ENCODE assay signal across 1 cellular context in genomic region chr5:78887384-78888118, GRCh38.
TF ChIP-seq lines count a peak whose summit lies in the region.

No MANE protein-coding gene starts in this region.

TF ChIP-seq in GM12878, 131 proteins besides CTCF, POLR2A, EP300 and RAD21 (continued from another document and continues in another):
- TF ChIP-seq E2F8 (IDR thresholded peaks at IDR 0.05; ENCODE audit: low read depth, partially characterized antibody) (no peak), FOXM1 (IDR thresholded peaks at IDR 0.05; ENCODE audit: low read depth, low read length) (peak; percentile 94), TCF7 (IDR thresholded peaks at IDR 0.05; ENCODE audit: borderline replicate concordance) (peak; percentile 58; the same call in 1 of the 2 replicates), TCF12 (IDR thresholded peaks at IDR 0.05; ENCODE audit: low read depth, low read length) (no peak), ZNF207 (IDR thresholded peaks at IDR 0.05; ENCODE audit: borderline replicate concordance) (no peak), SPI1 (IDR thresholded peaks at IDR 0.05; ENCODE audit: borderline replicate concordance, insufficient read depth, low read depth, low read length) (peak; percentile 96), MYB (IDR thresholded peaks at IDR 0.05; ENCODE audit: borderline replicate concordance, low read depth, low read length) (no peak), STAT1 (conservative IDR thresholded peaks at IDR 0.05) (no peak), ETV6 (conservative IDR thresholded peaks at IDR 0.05 in 1 of 2, IDR thresholded peaks at IDR 0.05 in 1 of 2; ENCODE audit: borderline replicate concordance in 1 of 2, low read depth in 1 of 2) (peak in 1 of 2 experiments; percentile 100; a peak in 2 of 4 replicates), SRF (IDR thresholded peaks at IDR 0.05; ENCODE audit: low read depth in 2 of 2, low read length in 2 of 2) (no peak), EZH2 (IDR thresholded peaks at IDR 0.05; ENCODE audit: borderline replicate concordance, control insufficient read depth, low read depth, low read length) (peak; percentile 23; the same call in 1 of the 2 replicates), CBX5 (IDR thresholded peaks at IDR 0.05; ENCODE audit: low read depth) (peak; percentile 84), USF2 (IDR thresholded peaks at IDR 0.05; ENCODE audit: borderline replicate concordance, low read depth, low read length) (no peak), FOXK2 (IDR thresholded peaks at IDR 0.05) (no peak), EED (IDR thresholded peaks at IDR 0.05; ENCODE audit: low read depth) (peak; percentile 99), CEBPZ (IDR thresholded peaks at IDR 0.05; ENCODE audit: low read depth, low read length) (no peak), SIN3A (IDR thresholded peaks at IDR 0.05; ENCODE audit: low read depth, low read length) (no peak), SP1 (IDR thresholded peaks at IDR 0.05; ENCODE audit: low read depth, low read length) (peak; percentile 46), RAD51 (IDR thresholded peaks at IDR 0.05) (no peak), DPF2 (IDR thresholded peaks at IDR 0.05) (peak; percentile 98), SREBF1 (IDR thresholded peaks at IDR 0.05; ENCODE audit: low read length) (no peak), SMAD1 (IDR thresholded peaks at IDR 0.05; ENCODE audit: low read depth, partially characterized antibody) (no peak), STAT3 (IDR thresholded peaks at IDR 0.05; ENCODE audit: low read depth, low read length) (no peak), LARP7 (IDR thresholded peaks at IDR 0.05) (no peak), CREM (IDR thresholded peaks at IDR 0.05; ENCODE audit: low read depth) (peak; percentile 87), ZNF622 (IDR thresholded peaks at IDR 0.05) (no peak), RELB (IDR thresholded peaks at IDR 0.05; ENCODE audit: low read depth) (peak; percentile 71), NR2C1 (IDR thresholded peaks at IDR 0.05) (no peak), IKZF1 (conservative IDR thresholded peaks at IDR 0.05) (peak; percentile 96), ATF2 (IDR thresholded peaks at IDR 0.05; ENCODE audit: low read length) (peak; percentile 90), MTA3 (IDR thresholded peaks at IDR 0.05; ENCODE audit: borderline replicate concordance, low read length) (peak; percentile 97), IKZF2 (IDR thresholded peaks at IDR 0.05) (peak; percentile 94 to 96), CBX3 (IDR thresholded peaks at IDR 0.05; ENCODE audit: borderline replicate concordance, low read depth) (no peak), CHD1 (IDR thresholded peaks at IDR 0.05; ENCODE audit: low read depth, low read length) (no peak), ATF7 (IDR thresholded peaks at IDR 0.05; ENCODE audit: low read depth) (peak; percentile 66; the same call in 1 of the 2 replicates), ASH2L (IDR thresholded peaks at IDR 0.05; ENCODE audit: borderline replicate concordance, low read depth) (no peak), ESRRA (IDR thresholded peaks at IDR 0.05; ENCODE audit: low read length) (no peak), SREBF2 (IDR thresholded peaks at IDR 0.05; ENCODE audit: low read length) (no peak), NFIC (IDR thresholded peaks at IDR 0.05; ENCODE audit: low read depth, low read length) (peak; percentile 97), MEF2A (IDR thresholded peaks at IDR 0.05; ENCODE audit: insufficient read depth, low read depth, low read length) (peak; percentile 79; the same call in 1 of the 2 replicates), RBBP5 (conservative IDR thresholded peaks at IDR 0.05) (no peak), EGR1 (IDR thresholded peaks at IDR 0.05; ENCODE audit: borderline replicate concordance in 1 of 2, low read depth in 2 of 2, low read length in 2 of 2) (peak in 1 of 2 experiments; percentile 52; a peak in 1 of 3 replicates), TBL1XR1 (IDR thresholded peaks at IDR 0.05; ENCODE audit: low read depth, low read length) (peak; percentile 89), JUNB (IDR thresholded peaks at IDR 0.05) (peak; percentile 93), BACH1 (IDR thresholded peaks at IDR 0.05; ENCODE audit: borderline replicate concordance) (peak; percentile 69; the same call in 1 of the 2 replicates), PML (IDR thresholded peaks at IDR 0.05; ENCODE audit: low read length) (peak; percentile 43; the same call in 1 of the 2 replicates), KLF5 (IDR thresholded peaks at IDR 0.05; ENCODE audit: partially characterized antibody) (no peak), CREB1 (IDR thresholded peaks at IDR 0.05; ENCODE audit: low read depth) (0 out of 2 replicates have a peak, but pooled peaks have one; percentile 44), ZNF24 (IDR thresholded peaks at IDR 0.05) (no peak), ELK1 (IDR thresholded peaks at IDR 0.05; ENCODE audit: low read depth, low read length) (no peak), ZSCAN29 (IDR thresholded peaks at IDR 0.05) (no peak), MAX (IDR thresholded peaks at IDR 0.05; ENCODE audit: low read depth, low read length) (no peak), YBX1 (IDR thresholded peaks at IDR 0.05) (no peak), BRCA1 (IDR thresholded peaks at IDR 0.05; ENCODE audit: low read depth, low read length) (no peak), ZBTB33 (IDR thresholded peaks at IDR 0.05) (no peak), MTA2 (IDR thresholded peaks at IDR 0.05; ENCODE audit: low read depth) (peak; percentile 87), HSF1 (IDR thresholded peaks at IDR 0.05; ENCODE audit: low read depth, low read length) (no peak), SMAD5 (IDR thresholded peaks at IDR 0.05; ENCODE audit: low read depth) (no peak), CHD2 (IDR thresholded peaks at IDR 0.05; ENCODE audit: borderline replicate concordance, low read depth, low read length) (no peak)
